In the genomic region with DNA sequence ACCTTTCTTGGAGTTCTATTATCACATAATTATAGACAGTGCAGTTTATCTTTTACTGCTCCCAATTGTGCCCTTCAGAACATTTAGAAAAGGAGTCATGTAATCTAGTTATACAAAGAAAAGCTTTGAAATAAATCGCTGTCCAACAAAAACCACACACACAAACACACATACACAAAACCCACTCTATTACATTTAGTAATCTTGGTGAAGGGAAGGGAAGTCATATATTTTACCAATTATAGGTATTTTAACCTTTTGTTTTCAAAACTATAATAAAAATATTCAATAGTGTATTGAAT, we compare ENCODE assay signal across 20 cellular contexts.
"Had no signal": no experiment of that assay in that cellular context is flagged by ENCODE, and none has a peak within 500 bp of the region (broad histone marks: within the 10 kb centered on the region; RNA-seq: fewer than 3 reads in every experiment).

No MANE protein-coding gene starts in this region.

- H3K27ac ChIP-seq: pancreas had no signal

- H3K9me3 ChIP-seq: esophagus muscularis mucosa, left lung, pancreas had no signal

- H3K27me3 ChIP-seq: brain microvascular endothelial cell, esophagus muscularis mucosa, left lung, pancreas had no signal

- H3K9me3 Mint-ChIP-seq: activated CD4-positive, alpha-beta memory T cell treated with anti-CD3 and anti-CD28 coated beads for 36 hours; activated T-helper 1 cell treated with anti-CD3 and anti-CD28 coated beads, Interleukin-12 subunit alpha, Interleukin-12 subunit beta, Interleukin-2, Interleukin-4 antibody, amounts not matched to agents 30 ng/mL and 10 ng/mL and 1 ng/mL, durations not matched to agents 14 hours and 24 hours and 36 hours; stimulated activated naive CD8-positive, alpha-beta T cell treated with anti-CD3 and anti-CD28 coated beads, Interleukin-15, amount 100 ng/mL, for 72 hours had no signal

- H3K36me3 Mint-ChIP-seq: activated CD4-positive, alpha-beta memory T cell treated with anti-CD3 and anti-CD28 coated beads for 36 hours had no signal

- H3K36me3 ChIP-seq: brain microvascular endothelial cell, esophagus muscularis mucosa, left lung, pancreas had no signal

- H3K4me1 ChIP-seq: pancreas had no signal

- ATAC-seq: activated CD4-positive, CD25-positive, alpha-beta regulatory T cell treated with anti-CD3 and anti-CD28 coated beads, Interleukin-2, amount 50 U/mL, for 24 hours; left lung; pancreas; stimulated activated naive CD8-positive, alpha-beta T cell treated with anti-CD3 and anti-CD28 coated beads, Interleukin-15, amount 100 ng/mL, for 72 hours had no signal

- DNase-seq: activated CD4-positive, alpha-beta memory T cell treated with anti-CD3 and anti-CD28 coated beads for 36 hours; activated CD8-positive, alpha-beta memory T cell treated with anti-CD3 and anti-CD28 coated beads, Interleukin-2, amount 50 U/mL, for 48 hours; activated naive CD4-positive, alpha-beta T cell; amniotic stem cell; brain microvascular endothelial cell; foreskin fibroblast; glutamatergic neuron; left lung; mesenchymal stem cell; pancreas; stimulated activated CD4-positive, alpha-beta T cell treated with anti-CD3 and anti-CD28 coated beads, Interleukin-15, amount 100 ng/mL, for 24 hours; stimulated activated CD4-positive, alpha-beta T cell treated with anti-CD3 and anti-CD28 coated beads, Interleukin-4, amount 100 ng/mL, for 24 hours; stimulated activated naive CD8-positive, alpha-beta T cell treated with anti-CD3 and anti-CD28 coated beads, Interleukin-15, amount 100 ng/mL, for 72 hours; T-helper 2 cell had no signal

- FAIRE-seq: endometrium, pancreas, TTC549, urothelium cell line had no signal

- H3K27me3 Mint-ChIP-seq: activated CD4-positive, alpha-beta memory T cell treated with anti-CD3 and anti-CD28 coated beads for 36 hours; stimulated activated naive CD8-positive, alpha-beta T cell treated with anti-CD3 and anti-CD28 coated beads, Interleukin-15, amount 100 ng/mL, for 72 hours had no signal

- H3K4me3 ChIP-seq: esophagus muscularis mucosa, left lung, pancreas had no signal

- H3K4me3 Mint-ChIP-seq: activated CD4-positive, alpha-beta memory T cell treated with anti-CD3 and anti-CD28 coated beads for 36 hours; activated T-helper 1 cell treated with anti-CD3 and anti-CD28 coated beads, Interleukin-12 subunit alpha, Interleukin-12 subunit beta, Interleukin-2, Interleukin-4 antibody, amounts not matched to agents 30 ng/mL and 10 ng/mL and 1 ng/mL, durations not matched to agents 14 hours and 24 hours and 36 hours; stimulated activated naive CD8-positive, alpha-beta T cell treated with anti-CD3 and anti-CD28 coated beads, Interleukin-15, amount 100 ng/mL, for 72 hours had no signal

- H3K27ac Mint-ChIP-seq: activated CD4-positive, alpha-beta memory T cell treated with anti-CD3 and anti-CD28 coated beads for 36 hours; activated T-helper 1 cell treated with anti-CD3 and anti-CD28 coated beads, Interleukin-12 subunit alpha, Interleukin-12 subunit beta, Interleukin-2, Interleukin-4 antibody, amounts not matched to agents 30 ng/mL and 10 ng/mL and 1 ng/mL, durations not matched to agents 14 hours and 24 hours and 36 hours had no signal
